ENCODE assay signal across 1 cellular context in the genomic region with DNA sequence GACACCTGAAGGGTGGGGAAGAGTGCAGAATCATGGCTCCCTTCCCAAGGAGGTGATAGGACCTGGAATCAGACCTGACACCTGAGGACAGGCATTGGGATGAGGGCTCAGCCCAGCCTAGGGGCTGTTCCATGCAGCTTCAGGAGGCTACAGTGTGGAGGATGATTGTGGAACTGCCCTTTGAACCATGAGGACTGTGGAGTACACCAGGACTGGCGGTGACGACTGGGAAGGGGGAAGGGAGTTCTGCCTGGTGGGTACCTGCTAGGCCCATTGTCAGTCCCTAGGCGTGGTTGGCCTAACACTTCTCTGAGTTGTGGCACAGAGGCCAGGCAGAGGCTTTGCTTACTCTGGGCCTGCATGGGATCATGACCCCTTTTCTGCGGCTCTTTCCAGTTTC.
TF ChIP-seq lines count a peak whose summit lies in the region.

No MANE protein-coding gene starts in this region.

TF ChIP-seq in HepG2, 621 proteins besides CTCF, POLR2A, EP300 and RAD21 (continued from another document and continues in another):
- TF ChIP-seq, protein P1, sequence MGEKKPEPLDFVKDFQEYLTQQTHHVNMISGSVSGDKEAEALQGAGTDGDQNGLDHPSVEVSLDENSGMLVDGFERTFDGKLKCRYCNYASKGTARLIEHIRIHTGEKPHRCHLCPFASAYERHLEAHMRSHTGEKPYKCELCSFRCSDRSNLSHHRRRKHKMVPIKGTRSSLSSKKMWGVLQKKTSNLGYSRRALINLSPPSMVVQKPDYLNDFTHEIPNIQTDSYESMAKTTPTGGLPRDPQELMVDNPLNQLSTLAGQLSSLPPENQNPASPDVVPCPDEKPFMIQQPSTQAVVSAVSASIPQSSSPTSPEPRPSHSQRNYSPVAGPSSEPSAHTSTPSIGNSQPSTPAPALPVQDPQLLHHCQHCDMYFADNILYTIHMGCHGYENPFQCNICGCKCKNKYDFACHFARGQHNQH (CRISPR knock-in tag; IDR thresholded peaks at IDR 0.05) = no peak
- TF ChIP-seq, protein P2, sequence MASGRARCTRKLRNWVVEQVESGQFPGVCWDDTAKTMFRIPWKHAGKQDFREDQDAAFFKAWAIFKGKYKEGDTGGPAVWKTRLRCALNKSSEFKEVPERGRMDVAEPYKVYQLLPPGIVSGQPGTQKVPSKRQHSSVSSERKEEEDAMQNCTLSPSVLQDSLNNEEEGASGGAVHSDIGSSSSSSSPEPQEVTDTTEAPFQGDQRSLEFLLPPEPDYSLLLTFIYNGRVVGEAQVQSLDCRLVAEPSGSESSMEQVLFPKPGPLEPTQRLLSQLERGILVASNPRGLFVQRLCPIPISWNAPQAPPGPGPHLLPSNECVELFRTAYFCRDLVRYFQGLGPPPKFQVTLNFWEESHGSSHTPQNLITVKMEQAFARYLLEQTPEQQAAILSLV (CRISPR knock-in tag; IDR thresholded peaks at IDR 0.05; ENCODE audit: borderline replicate concordance) = no peak
- TF ChIP-seq CCDC6 (CRISPR knock-in tag; IDR thresholded peaks at IDR 0.05) (no peak), ZNF136 (CRISPR knock-in tag; IDR thresholded peaks at IDR 0.05; ENCODE audit: low read depth) (no peak), ZNF251 (CRISPR knock-in tag; IDR thresholded peaks at IDR 0.05) (no peak), HNF4A (CRISPR knock-in tag; IDR thresholded peaks at IDR 0.05) (peak; percentile 80), GLI4 (CRISPR knock-in tag; IDR thresholded peaks at IDR 0.05; ENCODE audit: borderline replicate concordance) (no peak), CREM (IDR thresholded peaks at IDR 0.05) (no peak), CREM (CRISPR knock-in tag; IDR thresholded peaks at IDR 0.05) (no peak), ZNF660 (CRISPR knock-in tag; IDR thresholded peaks at IDR 0.05; ENCODE audit: borderline replicate concordance, low read depth) (no peak), ZNF713 (CRISPR knock-in tag; IDR thresholded peaks at IDR 0.05) (no peak), POLR2G (IDR thresholded peaks at IDR 0.05; ENCODE audit: low read depth, low read length) (no peak), ZNF761 (CRISPR knock-in tag; conservative IDR thresholded peaks at IDR 0.05) (no peak), ZNF7 (CRISPR knock-in tag; IDR thresholded peaks at IDR 0.05) (no peak), SRSF4 (IDR thresholded peaks at IDR 0.05; ENCODE audit: low read depth, low read length, poor library complexity, severe bottlenecking) (no peak), SP4 (CRISPR knock-in tag; IDR thresholded peaks at IDR 0.05) (no peak), SOX6 (IDR thresholded peaks at IDR 0.05) (no peak), SOX6 (CRISPR knock-in tag; IDR thresholded peaks at IDR 0.05) (no peak), ZFX (CRISPR knock-in tag; IDR thresholded peaks at IDR 0.05; ENCODE audit: low read depth) (peak; percentile 29; the same call in 1 of the 2 replicates), CENPT (CRISPR knock-in tag; IDR thresholded peaks at IDR 0.05; ENCODE audit: low read depth) (no peak), POLR2AphosphoS2 (IDR thresholded peaks at IDR 0.05; ENCODE audit: low read depth, low read length) (no peak), ZNF644 (CRISPR knock-in tag; IDR thresholded peaks at IDR 0.05; ENCODE audit: low read depth) (0 out of 2 replicates have a peak, but pooled peaks have one; percentile 10), ZKSCAN5 (CRISPR knock-in tag; IDR thresholded peaks at IDR 0.05) (no peak), JARID2 (CRISPR knock-in tag; IDR thresholded peaks at IDR 0.05; ENCODE audit: insufficient replicate concordance) (no peak), ZNF441 (CRISPR knock-in tag; IDR thresholded peaks at IDR 0.05; ENCODE audit: borderline replicate concordance) (no peak), FIP1L1 (IDR thresholded peaks at IDR 0.05; ENCODE audit: borderline replicate concordance, insufficient read depth, low read depth, low read length) (no peak), SMAD3 (CRISPR knock-in tag; IDR thresholded peaks at IDR 0.05) (no peak), ZFP36L2 (CRISPR knock-in tag; IDR thresholded peaks at IDR 0.05) (no peak), CENPX (CRISPR knock-in tag; IDR thresholded peaks at IDR 0.05) (no peak), SRY (CRISPR knock-in tag; IDR thresholded peaks at IDR 0.05) (no peak), SP5 (CRISPR knock-in tag; IDR thresholded peaks at IDR 0.05; ENCODE audit: borderline replicate concordance, low read depth) (no peak), ZNF879 (CRISPR knock-in tag; IDR thresholded peaks at IDR 0.05) (no peak), ZZZ3 (CRISPR knock-in tag; IDR thresholded peaks at IDR 0.05; ENCODE audit: borderline replicate concordance) (no peak), HMG20B (CRISPR knock-in tag; conservative IDR thresholded peaks at IDR 0.05) (no peak), GPN1 (CRISPR knock-in tag; IDR thresholded peaks at IDR 0.05; ENCODE audit: borderline replicate concordance) (no peak), REXO4 (CRISPR knock-in tag; IDR thresholded peaks at IDR 0.05; ENCODE audit: borderline replicate concordance) (no peak)
- TF ChIP-seq, protein P3, sequence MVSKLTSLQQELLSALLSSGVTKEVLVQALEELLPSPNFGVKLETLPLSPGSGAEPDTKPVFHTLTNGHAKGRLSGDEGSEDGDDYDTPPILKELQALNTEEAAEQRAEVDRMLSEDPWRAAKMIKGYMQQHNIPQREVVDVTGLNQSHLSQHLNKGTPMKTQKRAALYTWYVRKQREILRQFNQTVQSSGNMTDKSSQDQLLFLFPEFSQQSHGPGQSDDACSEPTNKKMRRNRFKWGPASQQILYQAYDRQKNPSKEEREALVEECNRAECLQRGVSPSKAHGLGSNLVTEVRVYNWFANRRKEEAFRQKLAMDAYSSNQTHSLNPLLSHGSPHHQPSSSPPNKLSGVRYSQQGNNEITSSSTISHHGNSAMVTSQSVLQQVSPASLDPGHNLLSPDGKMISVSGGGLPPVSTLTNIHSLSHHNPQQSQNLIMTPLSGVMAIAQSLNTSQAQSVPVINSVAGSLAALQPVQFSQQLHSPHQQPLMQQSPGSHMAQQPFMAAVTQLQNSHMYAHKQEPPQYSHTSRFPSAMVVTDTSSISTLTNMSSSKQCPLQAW (CRISPR knock-in tag; IDR thresholded peaks at IDR 0.05) = no peak
- TF ChIP-seq, protein P4, sequence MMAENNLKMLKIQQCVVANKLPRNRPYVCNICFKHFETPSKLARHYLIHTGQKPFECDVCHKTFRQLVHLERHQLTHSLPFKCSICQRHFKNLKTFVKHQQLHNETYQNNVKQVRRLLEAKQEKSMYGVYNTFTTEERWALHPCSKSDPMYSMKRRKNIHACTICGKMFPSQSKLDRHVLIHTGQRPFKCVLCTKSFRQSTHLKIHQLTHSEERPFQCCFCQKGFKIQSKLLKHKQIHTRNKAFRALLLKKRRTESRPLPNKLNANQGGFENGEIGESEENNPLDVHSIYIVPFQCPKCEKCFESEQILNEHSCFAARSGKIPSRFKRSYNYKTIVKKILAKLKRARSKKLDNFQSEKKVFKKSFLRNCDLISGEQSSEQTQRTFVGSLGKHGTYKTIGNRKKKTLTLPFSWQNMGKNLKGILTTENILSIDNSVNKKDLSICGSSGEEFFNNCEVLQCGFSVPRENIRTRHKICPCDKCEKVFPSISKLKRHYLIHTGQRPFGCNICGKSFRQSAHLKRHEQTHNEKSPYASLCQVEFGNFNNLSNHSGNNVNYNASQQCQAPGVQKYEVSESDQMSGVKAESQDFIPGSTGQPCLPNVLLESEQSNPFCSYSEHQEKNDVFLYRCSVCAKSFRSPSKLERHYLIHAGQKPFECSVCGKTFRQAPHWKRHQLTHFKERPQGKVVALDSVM (CRISPR knock-in tag; IDR thresholded peaks at IDR 0.05) = peak; percentile 51; the same call in 1 of the 2 replicates
- TF ChIP-seq, protein P5, sequence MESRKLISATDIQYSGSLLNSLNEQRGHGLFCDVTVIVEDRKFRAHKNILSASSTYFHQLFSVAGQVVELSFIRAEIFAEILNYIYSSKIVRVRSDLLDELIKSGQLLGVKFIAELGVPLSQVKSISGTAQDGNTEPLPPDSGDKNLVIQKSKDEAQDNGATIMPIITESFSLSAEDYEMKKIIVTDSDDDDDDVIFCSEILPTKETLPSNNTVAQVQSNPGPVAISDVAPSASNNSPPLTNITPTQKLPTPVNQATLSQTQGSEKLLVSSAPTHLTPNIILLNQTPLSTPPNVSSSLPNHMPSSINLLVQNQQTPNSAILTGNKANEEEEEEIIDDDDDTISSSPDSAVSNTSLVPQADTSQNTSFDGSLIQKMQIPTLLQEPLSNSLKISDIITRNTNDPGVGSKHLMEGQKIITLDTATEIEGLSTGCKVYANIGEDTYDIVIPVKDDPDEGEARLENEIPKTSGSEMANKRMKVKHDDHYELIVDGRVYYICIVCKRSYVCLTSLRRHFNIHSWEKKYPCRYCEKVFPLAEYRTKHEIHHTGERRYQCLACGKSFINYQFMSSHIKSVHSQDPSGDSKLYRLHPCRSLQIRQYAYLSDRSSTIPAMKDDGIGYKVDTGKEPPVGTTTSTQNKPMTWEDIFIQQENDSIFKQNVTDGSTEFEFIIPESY (CRISPR knock-in tag; IDR thresholded peaks at IDR 0.05) = peak; percentile 13; the same call in 1 of the 2 replicates
- TF ChIP-seq, protein P6, sequence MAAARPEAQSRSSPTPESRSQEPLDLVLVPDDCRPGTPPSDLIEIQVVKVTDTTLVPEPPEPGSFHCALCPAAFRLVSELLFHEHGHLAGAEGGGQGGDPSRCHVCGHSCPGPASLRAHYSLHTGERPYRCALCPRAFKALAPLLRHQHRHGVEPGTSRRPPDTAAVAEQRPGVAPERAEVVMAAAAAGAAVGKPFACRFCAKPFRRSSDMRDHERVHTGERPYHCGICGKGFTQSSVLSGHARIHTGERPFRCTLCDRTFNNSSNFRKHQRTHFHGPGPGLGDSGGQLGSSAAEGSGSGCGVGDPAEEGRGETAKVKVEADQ (CRISPR knock-in tag; IDR thresholded peaks at IDR 0.05; ENCODE audit: borderline replicate concordance) = no peak
- TF ChIP-seq, protein P7, sequence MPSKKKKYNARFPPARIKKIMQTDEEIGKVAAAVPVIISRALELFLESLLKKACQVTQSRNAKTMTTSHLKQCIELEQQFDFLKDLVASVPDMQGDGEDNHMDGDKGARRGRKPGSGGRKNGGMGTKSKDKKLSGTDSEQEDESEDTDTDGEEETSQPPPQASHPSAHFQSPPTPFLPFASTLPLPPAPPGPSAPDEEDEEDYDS (CRISPR knock-in tag; IDR thresholded peaks at IDR 0.05) = no peak
- TF ChIP-seq, protein P8, sequence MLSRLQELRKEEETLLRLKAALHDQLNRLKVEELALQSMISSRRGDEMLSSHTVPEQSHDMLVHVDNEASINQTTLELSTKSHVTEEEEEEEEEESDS (CRISPR knock-in tag; IDR thresholded peaks at IDR 0.05; ENCODE audit: borderline replicate concordance) = no peak
- TF ChIP-seq, protein P9, sequence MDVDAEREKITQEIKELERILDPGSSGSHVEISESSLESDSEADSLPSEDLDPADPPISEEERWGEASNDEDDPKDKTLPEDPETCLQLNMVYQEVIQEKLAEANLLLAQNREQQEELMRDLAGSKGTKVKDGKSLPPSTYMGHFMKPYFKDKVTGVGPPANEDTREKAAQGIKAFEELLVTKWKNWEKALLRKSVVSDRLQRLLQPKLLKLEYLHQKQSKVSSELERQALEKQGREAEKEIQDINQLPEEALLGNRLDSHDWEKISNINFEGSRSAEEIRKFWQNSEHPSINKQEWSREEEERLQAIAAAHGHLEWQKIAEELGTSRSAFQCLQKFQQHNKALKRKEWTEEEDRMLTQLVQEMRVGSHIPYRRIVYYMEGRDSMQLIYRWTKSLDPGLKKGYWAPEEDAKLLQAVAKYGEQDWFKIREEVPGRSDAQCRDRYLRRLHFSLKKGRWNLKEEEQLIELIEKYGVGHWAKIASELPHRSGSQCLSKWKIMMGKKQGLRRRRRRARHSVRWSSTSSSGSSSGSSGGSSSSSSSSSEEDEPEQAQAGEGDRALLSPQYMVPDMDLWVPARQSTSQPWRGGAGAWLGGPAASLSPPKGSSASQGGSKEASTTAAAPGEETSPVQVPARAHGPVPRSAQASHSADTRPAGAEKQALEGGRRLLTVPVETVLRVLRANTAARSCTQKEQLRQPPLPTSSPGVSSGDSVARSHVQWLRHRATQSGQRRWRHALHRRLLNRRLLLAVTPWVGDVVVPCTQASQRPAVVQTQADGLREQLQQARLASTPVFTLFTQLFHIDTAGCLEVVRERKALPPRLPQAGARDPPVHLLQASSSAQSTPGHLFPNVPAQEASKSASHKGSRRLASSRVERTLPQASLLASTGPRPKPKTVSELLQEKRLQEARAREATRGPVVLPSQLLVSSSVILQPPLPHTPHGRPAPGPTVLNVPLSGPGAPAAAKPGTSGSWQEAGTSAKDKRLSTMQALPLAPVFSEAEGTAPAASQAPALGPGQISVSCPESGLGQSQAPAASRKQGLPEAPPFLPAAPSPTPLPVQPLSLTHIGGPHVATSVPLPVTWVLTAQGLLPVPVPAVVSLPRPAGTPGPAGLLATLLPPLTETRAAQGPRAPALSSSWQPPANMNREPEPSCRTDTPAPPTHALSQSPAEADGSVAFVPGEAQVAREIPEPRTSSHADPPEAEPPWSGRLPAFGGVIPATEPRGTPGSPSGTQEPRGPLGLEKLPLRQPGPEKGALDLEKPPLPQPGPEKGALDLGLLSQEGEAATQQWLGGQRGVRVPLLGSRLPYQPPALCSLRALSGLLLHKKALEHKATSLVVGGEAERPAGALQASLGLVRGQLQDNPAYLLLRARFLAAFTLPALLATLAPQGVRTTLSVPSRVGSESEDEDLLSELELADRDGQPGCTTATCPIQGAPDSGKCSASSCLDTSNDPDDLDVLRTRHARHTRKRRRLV (CRISPR knock-in tag; IDR thresholded peaks at IDR 0.05) = no peak
- TF ChIP-seq, protein P10, sequence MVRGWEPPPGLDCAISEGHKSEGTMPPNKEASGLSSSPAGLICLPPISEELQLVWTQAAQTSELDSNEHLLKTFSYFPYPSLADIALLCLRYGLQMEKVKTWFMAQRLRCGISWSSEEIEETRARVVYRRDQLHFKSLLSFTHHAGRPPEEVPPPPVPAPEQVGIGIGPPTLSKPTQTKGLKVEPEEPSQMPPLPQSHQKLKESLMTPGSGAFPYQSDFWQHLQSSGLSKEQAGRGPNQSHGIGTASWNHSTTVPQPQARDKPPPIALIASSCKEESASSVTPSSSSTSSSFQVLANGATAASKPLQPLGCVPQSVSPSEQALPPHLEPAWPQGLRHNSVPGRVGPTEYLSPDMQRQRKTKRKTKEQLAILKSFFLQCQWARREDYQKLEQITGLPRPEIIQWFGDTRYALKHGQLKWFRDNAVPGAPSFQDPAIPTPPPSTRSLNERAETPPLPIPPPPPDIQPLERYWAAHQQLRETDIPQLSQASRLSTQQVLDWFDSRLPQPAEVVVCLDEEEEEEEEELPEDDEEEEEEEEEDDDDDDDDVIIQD (CRISPR knock-in tag; IDR thresholded peaks at IDR 0.05; ENCODE audit: low read depth) = no peak
- TF ChIP-seq, protein P11, sequence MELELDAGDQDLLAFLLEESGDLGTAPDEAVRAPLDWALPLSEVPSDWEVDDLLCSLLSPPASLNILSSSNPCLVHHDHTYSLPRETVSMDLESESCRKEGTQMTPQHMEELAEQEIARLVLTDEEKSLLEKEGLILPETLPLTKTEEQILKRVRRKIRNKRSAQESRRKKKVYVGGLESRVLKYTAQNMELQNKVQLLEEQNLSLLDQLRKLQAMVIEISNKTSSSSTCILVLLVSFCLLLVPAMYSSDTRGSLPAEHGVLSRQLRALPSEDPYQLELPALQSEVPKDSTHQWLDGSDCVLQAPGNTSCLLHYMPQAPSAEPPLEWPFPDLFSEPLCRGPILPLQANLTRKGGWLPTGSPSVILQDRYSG (CRISPR knock-in tag; IDR thresholded peaks at IDR 0.05) = no peak
